1 cellular context compared by ENCODE assay signal in genomic region chr7:155951554-155952158, GRCh38.
TF ChIP-seq lines count a peak whose summit lies in the region.

No MANE protein-coding gene starts in this region.

TF ChIP-seq in HepG2, 621 proteins besides CTCF, POLR2A, EP300 and RAD21 (continued from another document and continues in another):
- peak; percentile 62; the same call in 1 of the 2 replicates for TF ChIP-seq ZNF333 (CRISPR knock-in tag; IDR thresholded peaks at IDR 0.05; ENCODE audit: borderline replicate concordance)
- 0 out of 2 replicates have a peak, but pooled peaks have one; percentile 59 for TF ChIP-seq ZMAT3 (CRISPR knock-in tag; conservative IDR thresholded peaks at IDR 0.05)
- no peak for TF ChIP-seq HNRNPH1 (optimal IDR thresholded peaks at IDR 0.05; ENCODE audit: low read depth, low read length)
- TF ChIP-seq ATF4 (CRISPR knock-in tag; IDR thresholded peaks at IDR 0.05) = peak in 1 of 2 experiments; percentile 76; a peak in 2 of 4 replicates
- peak; percentile 83 for TF ChIP-seq BRD4 (CRISPR knock-in tag; IDR thresholded peaks at IDR 0.05)
- 0 out of 2 replicates have a peak, but pooled peaks have one; percentile 63 for TF ChIP-seq ZSCAN20 (CRISPR knock-in tag; IDR thresholded peaks at IDR 0.05; ENCODE audit: borderline replicate concordance)
- no peak; the same call in 1 of the 2 replicates for TF ChIP-seq SNAPC4 (CRISPR knock-in tag; IDR thresholded peaks at IDR 0.05)
- TF ChIP-seq KLF12 (CRISPR knock-in tag; IDR thresholded peaks at IDR 0.05; ENCODE audit: borderline replicate concordance) = peak; percentile 46; the same call in 1 of the 2 replicates
- TF ChIP-seq EEA1 (CRISPR knock-in tag; IDR thresholded peaks at IDR 0.05; ENCODE audit: borderline replicate concordance) = no peak
- no peak for TF ChIP-seq NFE2L2 (IDR thresholded peaks at IDR 0.05; ENCODE audit: low read length)
- TF ChIP-seq KDM4B (CRISPR knock-in tag; IDR thresholded peaks at IDR 0.05) = peak; percentile 68
- no peak for TF ChIP-seq ZNF790 (CRISPR knock-in tag; IDR thresholded peaks at IDR 0.05; ENCODE audit: borderline replicate concordance)
- TF ChIP-seq STAT6 (CRISPR knock-in tag; IDR thresholded peaks at IDR 0.05; ENCODE audit: borderline replicate concordance) = 0 out of 2 replicates have a peak, but pooled peaks have one; percentile 57
- no peak for TF ChIP-seq TIGD3 (CRISPR knock-in tag; IDR thresholded peaks at IDR 0.05; ENCODE audit: borderline replicate concordance)
- TF ChIP-seq GRHL1 (CRISPR knock-in tag; conservative IDR thresholded peaks at IDR 0.05) = no peak
- no peak; the same call in 1 of the 2 replicates for TF ChIP-seq CAMTA2 (CRISPR knock-in tag; IDR thresholded peaks at IDR 0.05; ENCODE audit: borderline replicate concordance)
- TF ChIP-seq POGK (CRISPR knock-in tag; conservative IDR thresholded peaks at IDR 0.05) = peak; percentile 61
- TF ChIP-seq RFX5 (IDR thresholded peaks at IDR 0.05; ENCODE audit: low read depth, low read length) = no peak
- TF ChIP-seq ZNF367 (CRISPR knock-in tag; IDR thresholded peaks at IDR 0.05; ENCODE audit: borderline replicate concordance) = no peak
- no peak for TF ChIP-seq ZFP41 (CRISPR knock-in tag; IDR thresholded peaks at IDR 0.05; ENCODE audit: borderline replicate concordance)
- no peak for TF ChIP-seq ZNF513 (CRISPR knock-in tag; conservative IDR thresholded peaks at IDR 0.05)
- TF ChIP-seq ZBTB37 (CRISPR knock-in tag; IDR thresholded peaks at IDR 0.05) = 0 out of 2 replicates have a peak, but pooled peaks have one; percentile 35
- no peak for TF ChIP-seq ZNF432 (CRISPR knock-in tag; IDR thresholded peaks at IDR 0.05; ENCODE audit: borderline replicate concordance)
- TF ChIP-seq ONECUT2 (CRISPR knock-in tag; IDR thresholded peaks at IDR 0.05) = peak; percentile 62; the same call in 1 of the 2 replicates
- TF ChIP-seq FOXO1 (CRISPR knock-in tag; IDR thresholded peaks at IDR 0.05) = peak; percentile 76
- TF ChIP-seq GABPB1 (CRISPR knock-in tag; IDR thresholded peaks at IDR 0.05) = peak; percentile 84
- no peak for TF ChIP-seq EZH2 (conservative IDR thresholded peaks at IDR 0.05; ENCODE audit: low read depth, low read length)
- TF ChIP-seq SMAD3 (CRISPR knock-in tag; IDR thresholded peaks at IDR 0.05) = peak; percentile 92; the same call in 1 of the 2 replicates
- TF ChIP-seq PHF20 (CRISPR knock-in tag; IDR thresholded peaks at IDR 0.05) = no peak
- no peak for TF ChIP-seq ZNF256 (CRISPR knock-in tag; conservative IDR thresholded peaks at IDR 0.05)
